11 cellular contexts compared by ENCODE assay signal in genomic region chr6:42417641-42418112, GRCh38. TPM values are rescaled to one million over a fixed set of nuclear protein-coding genes. Genes with fewer than 3 reads are reported as not detected.
DNase-seq lines count a peak whose midpoint lies in the region; ATAC-seq and TF ChIP-seq lines count a peak whose summit lies in the region.
"Had no signal": no experiment of that assay in that cellular context is flagged by ENCODE, and none has a peak within 500 bp of the region (broad histone marks: within the 10 kb centered on the region; RNA-seq: fewer than 3 reads in every experiment).

No MANE protein-coding gene starts in this region.

- H3K9ac ChIP-seq in endodermal cell (ENCODE audit: extremely low read depth, low read length, poor library complexity, severe bottlenecking) = no peak overlapping the region

- no peak overlapping the region for H3K27ac Mint-ChIP-seq in endodermal cell

- DNase-seq in stimulated activated CD4-positive, alpha-beta T cell treated with anti-CD3 and anti-CD28 coated beads, Interleukin-12 subunit alpha, Interleukin-12 subunit beta, amount 100 ng/mL, for 4 hours = peak; percentile 23
- DNase-seq in stimulated activated CD4-positive, alpha-beta T cell treated with anti-CD3 and anti-CD28 coated beads, Interleukin-2, amount 100 ng/mL, for 48 hours = no peak
- DNase-seq in activated CD8-positive, alpha-beta memory T cell treated with anti-CD3 and anti-CD28 coated beads, Interleukin-2, amount 50 U/mL, for 4 hours = peak; percentile 52
- DNase-seq in glomerular visceral epithelial cell (ENCODE audit: extremely low spot score) (peak; percentile 37), upper lobe of right lung (no peak), NCI-H446 treated with DMSO at 0.1 percent for 48 hours (lab: John Stamatoyannopoulos, UW) (no peak), 8988T (no peak), endodermal cell (no peak)
- DNase-seq: NCI-H2029, SHP77 treated with DMSO at 0.1 percent for 48 hours had no signal

- no peak for TF ChIP-seq CTCF in upper lobe of right lung (IDR thresholded peaks at IDR 0.05)
- no peak for TF ChIP-seq CTCF in endodermal cell (conservative IDR thresholded peaks at IDR 0.05)

- ATAC-seq in upper lobe of right lung = peak; percentile 54

- no peaks in the 10 kb centered on the region for H3K4me1 ChIP-seq in upper lobe of right lung
- no peaks in the 10 kb centered on the region for H3K4me1 ChIP-seq in endodermal cell (ENCODE audit: control insufficient read depth, insufficient read depth, low read length)

- no peak overlapping the region for H3K4me3 Mint-ChIP-seq in endodermal cell

- H3K4me1 Mint-ChIP-seq in endodermal cell = peaks cover 8% of the 10 kb centered on the region

- H3K27me3 ChIP-seq in upper lobe of right lung = no peaks in the 10 kb centered on the region
- H3K27me3 ChIP-seq in endodermal cell (ENCODE audit: control insufficient read depth, insufficient read depth, low read length, poor library complexity, severe bottlenecking) = peaks cover 31% of the 10 kb centered on the region

- peaks cover 11% of the 10 kb centered on the region for H3K27me3 Mint-ChIP-seq in endodermal cell (ENCODE audit: insufficient read depth)

- H3K36me3 Mint-ChIP-seq in endodermal cell (ENCODE audit: low read depth) = no peaks in the 10 kb centered on the region

- WGBS in endodermal cell (ENCODE audit: insufficient coverage in 1 of 2, insufficient read length in 1 of 2), 2 experiments = 90 to 100% methylated on average over 4 to 5 of the region's 5 CpGs

- H3K27ac ChIP-seq in upper lobe of right lung (no peak overlapping the region), endodermal cell (ENCODE audit: low read depth, low read length) (no peak overlapping the region)

- H3K4me3 ChIP-seq in upper lobe of right lung = no peak overlapping the region
- no peak overlapping the region for H3K4me3 ChIP-seq in endodermal cell (ENCODE audit: low read length)
- H3K4me3 ChIP-seq: lung had no signal

- H3K9me3 Mint-ChIP-seq in endodermal cell = no peaks in the 10 kb centered on the region

- intact Hi-C loops in upper lobe of right lung (cut with DNase I) = no loop called here

- H3K9me3 ChIP-seq in upper lobe of right lung = no peaks in the 10 kb centered on the region
- no peaks in the 10 kb centered on the region for H3K9me3 ChIP-seq in endodermal cell (ENCODE audit: control insufficient read depth, low read length)

- H3K36me3 ChIP-seq in upper lobe of right lung = no peaks in the 10 kb centered on the region
- H3K36me3 ChIP-seq in endodermal cell (ENCODE audit: control insufficient read depth, insufficient read depth, low read length) = no peaks in the 10 kb centered on the region

RNA-seq across cellular contexts. Expression of gene TRERF1, which starts 34.0 kb away (rescaled TPM):
- total RNA-seq in upper lobe of right lung (3.8 TPM), endodermal cell (1 to 10 TPM; 4.7 to 5.3 TPM)
- 9.3 TPM for polyA plus RNA-seq in endodermal cell (2013, experiment 1 of 2)
- 7.7 TPM for polyA plus RNA-seq in endodermal cell (2013, experiment 2 of 2)

Comparison
In these comparisons a context has a peak if more than half of its experiments do, and no peak if none do; other contexts are left out.
1. DNase-seq: peak in stimulated activated CD4-positive, alpha-beta T cell treated with anti-CD3 and anti-CD28 coated beads, Interleukin-12 subunit alpha, Interleukin-12 subunit beta, amount 100 ng/mL, for 4 hours (single experiment), activated CD8-positive, alpha-beta memory T cell treated with anti-CD3 and anti-CD28 coated beads, Interleukin-2, amount 50 U/mL, for 4 hours (single experiment) and glomerular visceral epithelial cell (single experiment); none in stimulated activated CD4-positive, alpha-beta T cell treated with anti-CD3 and anti-CD28 coated beads, Interleukin-2, amount 100 ng/mL, for 48 hours (0 of 2), upper lobe of right lung (single experiment), NCI-H446 treated with DMSO at 0.1 percent for 48 hours (single experiment), 8988T (single experiment) and endodermal cell (single experiment).